ENCODE assay signal across 1 cellular context in the genomic region with DNA sequence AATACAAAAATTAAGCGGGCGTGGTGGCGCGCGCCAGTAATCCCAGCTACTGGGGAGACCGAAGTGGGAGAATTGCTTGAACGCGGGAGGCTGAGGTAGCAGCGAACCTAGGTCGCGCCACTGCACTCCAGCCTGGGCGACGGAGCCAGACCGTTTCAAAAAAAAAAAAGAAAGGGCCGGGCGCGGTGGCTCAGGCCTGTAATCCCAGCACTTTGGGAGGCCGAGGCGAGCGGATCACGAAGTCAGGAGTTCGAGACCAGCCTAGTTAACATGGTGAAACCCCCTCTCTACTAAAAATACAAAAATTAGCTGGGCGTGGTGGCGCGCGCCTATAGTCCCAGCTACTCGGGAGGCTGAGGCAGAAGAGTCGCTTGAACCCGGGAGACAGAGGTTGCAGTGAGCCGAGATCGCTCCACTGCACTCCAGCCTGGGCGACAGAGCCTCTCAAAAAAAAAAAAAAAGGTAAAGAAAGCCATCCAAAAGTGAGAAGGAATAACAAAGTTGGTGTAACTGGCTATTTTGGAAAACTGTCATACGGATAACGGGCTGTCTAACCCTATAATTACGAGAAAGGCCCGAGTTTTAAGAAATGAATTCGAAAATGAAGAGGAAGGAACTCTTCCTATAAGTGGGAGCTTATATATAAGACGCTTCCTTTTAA.
TF ChIP-seq lines count a peak whose summit lies in the region.

No MANE protein-coding gene starts in this region.

TF ChIP-seq in HepG2, 621 proteins besides CTCF, POLR2A, EP300 and RAD21:
- TF ChIP-seq PRPF4 (IDR thresholded peaks at IDR 0.05; ENCODE audit: low read depth, low read length, poor library complexity, severe bottlenecking) (peak; percentile 49), RFXAP (CRISPR knock-in tag; IDR thresholded peaks at IDR 0.05; ENCODE audit: borderline replicate concordance) (peak; percentile 23; the same call in 1 of the 2 replicates), ZNF460 (CRISPR knock-in tag; IDR thresholded peaks at IDR 0.05; ENCODE audit: borderline replicate concordance) (peak; percentile 55; the same call in 1 of the 2 replicates), KAT7 (CRISPR knock-in tag; IDR thresholded peaks at IDR 0.05; ENCODE audit: borderline replicate concordance) (0 out of 2 replicates have a peak, but pooled peaks have one; percentile 4), ZBTB38 (CRISPR knock-in tag; IDR thresholded peaks at IDR 0.05) (peak; percentile 80), ZNF383 (CRISPR knock-in tag; IDR thresholded peaks at IDR 0.05; ENCODE audit: borderline replicate concordance) (0 out of 2 replicates have a peak, but pooled peaks have one; percentile 23), ZBTB3 (CRISPR knock-in tag; IDR thresholded peaks at IDR 0.05; ENCODE audit: borderline replicate concordance, low read depth) (0 out of 2 replicates have a peak, but pooled peaks have one; percentile 6), ZMYM2 (CRISPR knock-in tag; IDR thresholded peaks at IDR 0.05) (0 out of 2 replicates have a peak, but pooled peaks have one; percentile 61), RORA (CRISPR knock-in tag; IDR thresholded peaks at IDR 0.05) (0 out of 2 replicates have a peak, but pooled peaks have one; percentile 13), CHD4 (IDR thresholded peaks at IDR 0.05; ENCODE audit: borderline replicate concordance, low read length) (peak; percentile 45; the same call in 1 of the 2 replicates)
- TF ChIP-seq, protein P1, sequence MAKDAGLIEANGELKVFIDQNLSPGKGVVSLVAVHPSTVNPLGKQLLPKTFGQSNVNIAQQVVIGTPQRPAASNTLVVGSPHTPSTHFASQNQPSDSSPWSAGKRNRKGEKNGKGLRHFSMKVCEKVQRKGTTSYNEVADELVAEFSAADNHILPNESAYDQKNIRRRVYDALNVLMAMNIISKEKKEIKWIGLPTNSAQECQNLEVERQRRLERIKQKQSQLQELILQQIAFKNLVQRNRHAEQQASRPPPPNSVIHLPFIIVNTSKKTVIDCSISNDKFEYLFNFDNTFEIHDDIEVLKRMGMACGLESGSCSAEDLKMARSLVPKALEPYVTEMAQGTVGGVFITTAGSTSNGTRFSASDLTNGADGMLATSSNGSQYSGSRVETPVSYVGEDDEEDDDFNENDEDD (CRISPR knock-in tag; IDR thresholded peaks at IDR 0.05; ENCODE audit: borderline replicate concordance), result 0 out of 2 replicates have a peak, but pooled peaks have one; percentile 8
- TF ChIP-seq, protein P2, sequence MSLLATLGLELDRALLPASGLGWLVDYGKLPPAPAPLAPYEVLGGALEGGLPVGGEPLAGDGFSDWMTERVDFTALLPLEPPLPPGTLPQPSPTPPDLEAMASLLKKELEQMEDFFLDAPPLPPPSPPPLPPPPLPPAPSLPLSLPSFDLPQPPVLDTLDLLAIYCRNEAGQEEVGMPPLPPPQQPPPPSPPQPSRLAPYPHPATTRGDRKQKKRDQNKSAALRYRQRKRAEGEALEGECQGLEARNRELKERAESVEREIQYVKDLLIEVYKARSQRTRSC (CRISPR knock-in tag; IDR thresholded peaks at IDR 0.05; ENCODE audit: low read depth), result 0 out of 2 replicates have a peak, but pooled peaks have one; percentile 20
- TF ChIP-seq, protein P3, sequence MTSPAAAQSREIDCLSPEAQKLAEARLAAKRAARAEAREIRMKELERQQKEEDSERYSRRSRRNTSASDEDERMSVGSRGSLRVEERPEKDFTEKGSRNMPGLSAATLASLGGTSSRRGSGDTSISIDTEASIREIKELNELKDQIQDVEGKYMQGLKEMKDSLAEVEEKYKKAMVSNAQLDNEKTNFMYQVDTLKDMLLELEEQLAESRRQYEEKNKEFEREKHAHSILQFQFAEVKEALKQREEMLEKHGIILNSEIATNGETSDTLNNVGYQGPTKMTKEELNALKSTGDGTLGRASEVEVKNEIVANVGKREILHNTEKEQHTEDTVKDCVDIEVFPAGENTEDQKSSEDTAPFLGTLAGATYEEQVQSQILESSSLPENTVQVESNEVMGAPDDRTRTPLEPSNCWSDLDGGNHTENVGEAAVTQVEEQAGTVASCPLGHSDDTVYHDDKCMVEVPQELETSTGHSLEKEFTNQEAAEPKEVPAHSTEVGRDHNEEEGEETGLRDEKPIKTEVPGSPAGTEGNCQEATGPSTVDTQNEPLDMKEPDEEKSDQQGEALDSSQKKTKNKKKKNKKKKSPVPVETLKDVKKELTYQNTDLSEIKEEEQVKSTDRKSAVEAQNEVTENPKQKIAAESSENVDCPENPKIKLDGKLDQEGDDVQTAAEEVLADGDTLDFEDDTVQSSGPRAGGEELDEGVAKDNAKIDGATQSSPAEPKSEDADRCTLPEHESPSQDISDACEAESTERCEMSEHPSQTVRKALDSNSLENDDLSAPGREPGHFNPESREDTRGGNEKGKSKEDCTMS (CRISPR knock-in tag; conservative IDR thresholded peaks at IDR 0.05), result 0 out of 2 replicates have a peak, but pooled peaks have one; percentile 12
